23 cellular contexts compared by ENCODE assay signal in genomic region chr4:138047290-138047689, GRCh38.
"Had no signal": no experiment of that assay in that cellular context is flagged by ENCODE, and none has a peak within 500 bp of the region (broad histone marks: within the 10 kb centered on the region; RNA-seq: fewer than 3 reads in every experiment).

No MANE protein-coding gene starts in this region.

- H3K4me2 ChIP-seq: neural progenitor cell had no signal

- H3K9me3 ChIP-seq: lower lobe of right lung, mucosa of descending colon, psoas muscle, sigmoid colon, testis, tibial artery, upper lobe of left lung had no signal

- H3K4me1 Mint-ChIP-seq: naive B cell had no signal

- H3K4me3 Mint-ChIP-seq: naive B cell; natural killer cell treated with Interleukin-12 subunit alpha and Interleukin-12 subunit beta and Interleukin-15 and Interleukin-18, amount 100 ng/mL, for 72 hours; neural progenitor cell; stimulated activated memory B cell treated with anti-CD40 and anti-IgM and Interleukin-4, amounts not matched to agents 10 μg/mL and 1 μg/mL and 100 μg/mL, for 72 hours had no signal

- H3K27ac ChIP-seq: dorsolateral prefrontal cortex, lower lobe of right lung, neural progenitor cell, psoas muscle, sigmoid colon, testis, tibial artery, upper lobe of left lung had no signal

- H3K36me3 ChIP-seq: lower lobe of right lung, neural progenitor cell, sigmoid colon, tibial artery, upper lobe of left lung had no signal

- H2AFZ ChIP-seq: neural progenitor cell had no signal

- ATAC-seq: left cardiac atrium; left ventricle myocardium superior; lower lobe of right lung; mucosa of descending colon; natural killer cell treated with Interleukin-12 subunit alpha and Interleukin-12 subunit beta and Interleukin-15 and Interleukin-18, amount 100 ng/mL, for 72 hours; psoas muscle; right cardiac atrium; stimulated activated memory B cell treated with anti-CD40 and anti-IgM and Interleukin-4, amounts not matched to agents 10 μg/mL and 1 μg/mL and 100 μg/mL, for 72 hours; stimulated activated naive CD8-positive, alpha-beta T cell treated with anti-CD3 and anti-CD28 coated beads, Interleukin-15, Interleukin-2, amounts not matched to agents 100 U/mL and 50 U/mL, for 24 hours had no signal

- H3K36me3 Mint-ChIP-seq: naive B cell; natural killer cell treated with Interleukin-12 subunit alpha and Interleukin-12 subunit beta and Interleukin-15 and Interleukin-18, amount 100 ng/mL, for 72 hours; neural progenitor cell; stimulated activated memory B cell treated with anti-CD40 and anti-IgM and Interleukin-4, amounts not matched to agents 10 μg/mL and 1 μg/mL and 100 μg/mL, for 72 hours had no signal

- H3K27ac Mint-ChIP-seq: naive B cell; natural killer cell treated with Interleukin-12 subunit alpha and Interleukin-12 subunit beta and Interleukin-15 and Interleukin-18, amount 100 ng/mL, for 72 hours; neural progenitor cell; stimulated activated memory B cell treated with anti-CD40 and anti-IgM and Interleukin-4, amounts not matched to agents 10 μg/mL and 1 μg/mL and 100 μg/mL, for 72 hours had no signal

- H3K4me3 ChIP-seq: dorsolateral prefrontal cortex, lower lobe of right lung, mucosa of descending colon, neural progenitor cell, psoas muscle, sigmoid colon, testis, tibial artery, upper lobe of left lung had no signal

- H3K9ac ChIP-seq: neural progenitor cell had no signal

- H3K27me3 ChIP-seq: dorsolateral prefrontal cortex, neural progenitor cell, sigmoid colon, testis, tibial artery, upper lobe of left lung had no signal

- H3K9me3 Mint-ChIP-seq: naive B cell; stimulated activated memory B cell treated with anti-CD40 and anti-IgM and Interleukin-4, amounts not matched to agents 10 μg/mL and 1 μg/mL and 100 μg/mL, for 72 hours had no signal

- H3K4me1 ChIP-seq: lower lobe of right lung, psoas muscle, tibial artery, upper lobe of left lung had no signal

- DNase-seq: dorsolateral prefrontal cortex; effector CD4-positive, alpha-beta T cell; hypothalamus; left cardiac atrium; left ventricle myocardium superior; lower lobe of right lung; mucosa of descending colon; naive B cell; nucleus accumbens; posterior cingulate gyrus; psoas muscle; right cardiac atrium; sigmoid colon; stimulated activated CD4-positive, alpha-beta T cell treated with anti-CD3 and anti-CD28 coated beads, Interleukin-2, amount 100 ng/mL, for 24 hours; stimulated activated CD4-positive, alpha-beta T cell treated with anti-CD3 and anti-CD28 coated beads, Interleukin-4, amount 100 ng/mL, for 4 hours; stimulated activated naive CD8-positive, alpha-beta T cell treated with anti-CD3 and anti-CD28 coated beads, Interleukin-15, Interleukin-2, amounts not matched to agents 100 U/mL and 50 U/mL, for 24 hours; substantia nigra; testis; tibial artery; upper lobe of left lung had no signal

- H3K27me3 Mint-ChIP-seq: natural killer cell treated with Interleukin-12 subunit alpha and Interleukin-12 subunit beta and Interleukin-15 and Interleukin-18, amount 100 ng/mL, for 72 hours; stimulated activated memory B cell treated with anti-CD40 and anti-IgM and Interleukin-4, amounts not matched to agents 10 μg/mL and 1 μg/mL and 100 μg/mL, for 72 hours had no signal
